ENCODE assay signal across 9 cellular contexts in genomic region chr9:22469928-22470544, GRCh38. TPM values are rescaled to one million over a fixed set of nuclear protein-coding genes. Genes with fewer than 3 reads are reported as not detected.
DNase-seq lines count a peak whose midpoint lies in the region; ATAC-seq, FAIRE-seq and TF ChIP-seq lines count a peak whose summit lies in the region.
"Had no signal": no experiment of that assay in that cellular context is flagged by ENCODE, and none has a peak within 500 bp of the region (broad histone marks: within the 10 kb centered on the region; RNA-seq: fewer than 3 reads in every experiment).

No MANE protein-coding gene starts in this region.

- no peak for TF ChIP-seq POLR2A in H1 (IDR thresholded peaks at IDR 0.05; ENCODE audit: control extremely low read depth in 1 of 2, low read depth in 2 of 2, low read length in 2 of 2)

- ATAC-seq in GM18868 (IDR thresholded peaks at IDR 0.05; ENCODE audit: unreplicated experiment) (peak; percentile 90), HG03196 (IDR thresholded peaks at IDR 0.05; ENCODE audit: unreplicated experiment) (peak; percentile 83), T-cell (replicated peaks in 1 of 4) (no peak)
- ATAC-seq: K562 had no signal

- H2BK12ac ChIP-seq in H1 (ENCODE audit: low read depth, low read length) = no peak overlapping the region

- H3K4me3 Mint-ChIP-seq in neural crest cell = no peak overlapping the region
- H3K4me3 Mint-ChIP-seq in T-cell = no peak overlapping the region

- H3K4me3 ChIP-seq in BJ (ENCODE audit: low read depth, low read length) = no peak overlapping the region
- no peak overlapping the region for H3K4me3 ChIP-seq in H1 (ENCODE audit: extremely low read depth in 1 of 4, insufficient read depth in 2 of 4, low read depth in 3 of 4, low read length in 4 of 4)
- H3K4me3 ChIP-seq: K562 had no signal

- H3K23ac ChIP-seq in H1 (ENCODE audit: insufficient read length) = no peak overlapping the region

- H3K36me3 ChIP-seq in BJ (ENCODE audit: control insufficient read depth, insufficient read depth, low read length) (no peaks in the 10 kb centered on the region), H1 (ENCODE audit: control insufficient read depth in 2 of 4, insufficient read depth in 4 of 4, low read length in 3 of 4) (no peaks in the 10 kb centered on the region)

- WGBS in H1 (ENCODE audit: extremely low coverage in 1 of 2, insufficient coverage in 1 of 2, insufficient read length in 1 of 2, insufficient replicate concordance in 2 of 2, low coverage in 1 of 2, low lambda C conversion rate in 2 of 2, missing lambda C conversion rate in 1 of 2), 2 experiments = 15% methylated on average over 8 of the region's 8 CpGs; no CpG with 5 or more reads in 1 of the 2 experiments

- TF ChIP-seq CTCF in BJ (IDR thresholded peaks at IDR 0.05; ENCODE audit: insufficient read depth, low read depth, low read length) (peak; percentile 69), H1 (IDR thresholded peaks at IDR 0.05; ENCODE audit: control extremely low read depth in 1 of 3, insufficient read depth in 1 of 3, low read depth in 1 of 3, low read length in 3 of 3) (peak in 2 of 3 experiments; percentile 61 to 62; a peak in 3 of 4 replicates), neural crest cell (conservative IDR thresholded peaks at IDR 0.05) (peak; percentile 83)

- no peaks in the 10 kb centered on the region for H3K27me3 Mint-ChIP-seq in neural crest cell (ENCODE audit: low read depth)
- H3K27me3 Mint-ChIP-seq in T-cell = no peaks in the 10 kb centered on the region

- no peak overlapping the region for H2BK120ac ChIP-seq in H1 (replicated peaks; ENCODE audit: low read depth, low read length)

- peak; percentile 97 for FAIRE-seq in H1 (lab: Jason Lieb, UNC)
- FAIRE-seq: K562 had no signal

- no peak overlapping the region for H3K9ac ChIP-seq in H1 (replicated peaks in 1 of 4; ENCODE audit: extremely low read depth in 1 of 4, low read depth in 3 of 4, low read length in 3 of 4)

- no peak overlapping the region for H3K27ac ChIP-seq in H1 (ENCODE audit: low read depth, low read length)

- peak; percentile 87 to 90 for TF ChIP-seq RAD21 in H1 (IDR thresholded peaks at IDR 0.05 in 1 of 2, conservative IDR thresholded peaks at IDR 0.05 in 1 of 2; ENCODE audit: low read depth in 2 of 2, low read length in 2 of 2)

- H4K5ac ChIP-seq in H1 (ENCODE audit: insufficient read length, low read depth, low read length) = no peak overlapping the region

- H3K36me3 Mint-ChIP-seq in neural crest cell (ENCODE audit: low read depth) (no peaks in the 10 kb centered on the region), T-cell (no peaks in the 10 kb centered on the region)

- H4K8ac ChIP-seq in H1 (ENCODE audit: extremely low read depth, insufficient read depth, low read length) = no peak overlapping the region

- no peak overlapping the region for H3K14ac ChIP-seq in H1 (ENCODE audit: insufficient read length)

- no peak overlapping the region for H3K4me2 ChIP-seq in H1 (ENCODE audit: insufficient read depth in 1 of 2, low read depth in 2 of 2, low read length in 2 of 2)

- H3K23me2 ChIP-seq in H1 (ENCODE audit: low read depth, low read length) = no peaks in the 10 kb centered on the region

- DNase-seq in BJ (ENCODE audit: low read depth) (no peak), NCI-H748 (lab: John Stamatoyannopoulos, UW; ENCODE audit: unreplicated experiment) (peak; percentile 76), H1 (ENCODE audit: low read depth in 1 of 2, low spot score in 2 of 2) (peak in 1 of 2 experiments; percentile 48), neural crest cell (ENCODE audit: low read depth, low spot score) (peak; percentile 41), DMS114 treated with DMSO at 0.1 percent for 48 hours (lab: John Stamatoyannopoulos, UW; ENCODE audit: unreplicated experiment) (no peak), T-cell (no peak)

- no peak overlapping the region for H2BK15ac ChIP-seq in H1 (ENCODE audit: low read length)

- no peak overlapping the region for H2BK5ac ChIP-seq in H1 (ENCODE audit: low read depth, low read length)

- H3K27me3 ChIP-seq in BJ (ENCODE audit: control insufficient read depth, insufficient read depth, low read length) (no peaks in the 10 kb centered on the region), H1 (replicated peaks in 1 of 4; ENCODE audit: control insufficient read depth in 3 of 4, extremely low read depth in 1 of 4, insufficient read depth in 3 of 4, low read length in 3 of 4) (no peaks in the 10 kb centered on the region)

- no peak overlapping the region for H3K4ac ChIP-seq in H1 (replicated peaks; ENCODE audit: insufficient read length, low read depth, low read length)

- no peaks in the 10 kb centered on the region for H3K4me1 ChIP-seq in H1 (replicated peaks in 1 of 4; ENCODE audit: control insufficient read depth in 3 of 4, insufficient read depth in 4 of 4, low read length in 3 of 4)

- no peak overlapping the region for H2AFZ ChIP-seq in H1 (ENCODE audit: low read length)

- H2BK20ac ChIP-seq in H1 (ENCODE audit: low read length) = no peak overlapping the region

- H3K9me3 ChIP-seq in H1 (ENCODE audit: insufficient read depth in 2 of 2, low read depth in 1 of 2, low read length in 1 of 2) = no peaks in the 10 kb centered on the region

- H4K20me1 ChIP-seq in H1 (replicated peaks in 1 of 2; ENCODE audit: control insufficient read depth in 1 of 2, insufficient read depth in 2 of 2, low read length in 2 of 2) = no peaks in the 10 kb centered on the region

- no peaks in the 10 kb centered on the region for H3K79me2 ChIP-seq in H1 (ENCODE audit: control insufficient read depth in 1 of 2, insufficient read depth in 2 of 2, low read length in 2 of 2)

- H3K4me1 Mint-ChIP-seq in neural crest cell = no peaks in the 10 kb centered on the region
- no peaks in the 10 kb centered on the region for H3K4me1 Mint-ChIP-seq in T-cell

- CTCF ChIA-PET in BJ (lab: Yijun Ruan, JAX) (interaction anchor here (0.7 to 1.2 kb wide), 7 partner anchors 8 to 1774 kb away, joined by 3 to 4 read pairs (median 3); no protein-coding TSS in a partner anchor), H1 (lab: Charles Lee; ENCODE audit: partially characterized antibody) (interaction anchor here (0.6 to 2.3 kb wide), 25 partner anchors 9 to 1022 kb away, joined by 3 to 8 read pairs (median 3); no protein-coding TSS in a partner anchor), T-cell (lab: Charles Lee) (interaction anchor here in 1 of 2 donors (0.6 kb wide), 1 partner anchor 18 kb away, joined by 3 read pairs; no protein-coding TSS in a partner anchor)

- H3K27ac Mint-ChIP-seq in neural crest cell (ENCODE audit: unreplicated experiment) = no peak overlapping the region
- H3K27ac Mint-ChIP-seq in T-cell = no peak overlapping the region

- H3K9me3 Mint-ChIP-seq in neural crest cell (no peaks in the 10 kb centered on the region), T-cell (no peaks in the 10 kb centered on the region)

- no peak for TF ChIP-seq EP300 in H1 (IDR thresholded peaks at IDR 0.05; ENCODE audit: borderline replicate concordance in 1 of 2, low read depth in 2 of 2, low read length in 2 of 2)

- H3K56ac ChIP-seq in H1 (replicated peaks; ENCODE audit: insufficient read length, low read depth, low read length) = no peak overlapping the region

- POLR2A ChIA-PET in BJ (lab: Charles Lee) = no interaction called here
- POLR2A ChIA-PET in H1 (lab: Charles Lee; ENCODE audit: partially characterized antibody) = no interaction called here
- POLR2A ChIA-PET in T-cell (lab: Charles Lee) = no interaction called here

- H2AK5ac ChIP-seq in H1 (ENCODE audit: low read depth, low read length) = no peak overlapping the region

- H4K91ac ChIP-seq in H1 (replicated peaks; ENCODE audit: insufficient read length, low read length) = no peak overlapping the region

- no peaks in the 10 kb centered on the region for H3K79me1 ChIP-seq in H1 (ENCODE audit: low read depth, low read length)

- no peak overlapping the region for H3K18ac ChIP-seq in H1 (ENCODE audit: extremely low read depth, low read length)

TF ChIP-seq in H1, 55 proteins besides CTCF, POLR2A, EP300 and RAD21 (continues in another document):
- no peak for TF ChIP-seq RXRA (IDR thresholded peaks at IDR 0.05; ENCODE audit: insufficient read depth, low read depth, low read length)
- no peak for TF ChIP-seq SUZ12 (IDR thresholded peaks at IDR 0.05; ENCODE audit: low read length)
- TF ChIP-seq TAF1 (IDR thresholded peaks at IDR 0.05; ENCODE audit: low read depth, low read length) = no peak
- TF ChIP-seq GTF2F1 (IDR thresholded peaks at IDR 0.05; ENCODE audit: borderline replicate concordance, low read depth, low read length) = no peak
- TF ChIP-seq SP2 (IDR thresholded peaks at IDR 0.05; ENCODE audit: low read length) = no peak
- TF ChIP-seq TEAD4 (IDR thresholded peaks at IDR 0.05; ENCODE audit: low read depth, low read length) = no peak
- TF ChIP-seq EZH2 (IDR thresholded peaks at IDR 0.05; ENCODE audit: low read depth, low read length, severe bottlenecking) = no peak
- TF ChIP-seq KDM5A (IDR thresholded peaks at IDR 0.05; ENCODE audit: low read length) = no peak
- TF ChIP-seq CHD1 (IDR thresholded peaks at IDR 0.05; ENCODE audit: low read depth, low read length) = no peak
- no peak for TF ChIP-seq ZNF274 (IDR thresholded peaks at IDR 0.05; ENCODE audit: borderline replicate concordance, extremely low read depth, low read length)
- no peak for TF ChIP-seq KDM4A (IDR thresholded peaks at IDR 0.05; ENCODE audit: low read depth, low read length, severe bottlenecking)
- TF ChIP-seq CTBP2 (IDR thresholded peaks at IDR 0.05; ENCODE audit: borderline replicate concordance, insufficient read depth, insufficient read length, low read length) = no peak
- no peak for TF ChIP-seq RFX5 (IDR thresholded peaks at IDR 0.05; ENCODE audit: borderline replicate concordance, low read depth, low read length)
- no peak for TF ChIP-seq GABPA (IDR thresholded peaks at IDR 0.05; ENCODE audit: borderline replicate concordance, insufficient read depth, low read length)

RNA-seq across cellular contexts. Expression of gene DMRTA1, which starts 23.4 kb away (rescaled TPM):
- polyA plus RNA-seq in BJ (2011; rRNA removed) (0.01 TPM in 1 of 2 replicates, not detected in the other), H1 (2011; rRNA removed) (0.89 and 1.5 TPM in 2 replicates)
- polyA minus RNA-seq in BJ (2011; rRNA and poly(A)+ RNA removed) = not detected in 2 replicates
- 3.0 and 3.3 TPM in 2 replicates for total RNA-seq in H1 (2021; fragmentation: NEBNext Ultra II Directional; extraction: Animal tissue kit (Norgen Biotek cat#: 25700))
- 1.4 TPM for polyA plus RNA-seq in H1 (2011; cell fraction: cytosol; rRNA removed)
- polyA plus RNA-seq in H1 (2011; cell fraction: nucleus; rRNA removed) = 0.80 TPM
- 0.99 to 1.7 TPM (median 1.1 TPM) in 4 replicates for polyA plus RNA-seq in H1 (2012, experiment 1 of 2)
- polyA plus RNA-seq in H1 (2012, experiment 2 of 2) = 0.18 TPM
- polyA plus RNA-seq in H1 (2013, experiment 1 of 2) = 2.4 TPM
- 2.3 TPM for polyA plus RNA-seq in H1 (2013, experiment 2 of 2)
- polyA minus RNA-seq in H1 (2011; rRNA and poly(A)+ RNA removed) = 2.9 and 3.6 TPM in 2 replicates
- polyA minus RNA-seq in H1 (2011; cell fraction: cytosol; rRNA and poly(A)+ RNA removed) = 1.3 TPM
- polyA minus RNA-seq in H1 (2011; cell fraction: nucleus; rRNA and poly(A)+ RNA removed) = 6.7 TPM
- total RNA-seq in neural crest cell (2.4 and 2.7 TPM in 2 replicates), T-cell (under 1 TPM in 2 of 5 donors, not detected in 3; 0.03 to 0.06 TPM)
- total RNA-seq: K562 had no signal
- polyA plus RNA-seq: K562 had no signal

Comparison
In these comparisons a context has a peak if more than half of its experiments do, and no peak if none do; other contexts are left out.
1. DNase-seq: peak in NCI-H748 (single experiment) and neural crest cell (single experiment); none in BJ (single experiment), DMS114 treated with DMSO at 0.1 percent for 48 hours (single experiment) and T-cell (0 of 34).
2. ATAC-seq: peak in GM18868 (single experiment) and HG03196 (single experiment); none in T-cell (0 of 4).
3. Peak in every context shown above with its lines, with median percentiles within 50 percentile points of each other: CTCF ChIP-seq.